Comparison of ENCODE assay signal across 23 cellular contexts in the genomic region with DNA sequence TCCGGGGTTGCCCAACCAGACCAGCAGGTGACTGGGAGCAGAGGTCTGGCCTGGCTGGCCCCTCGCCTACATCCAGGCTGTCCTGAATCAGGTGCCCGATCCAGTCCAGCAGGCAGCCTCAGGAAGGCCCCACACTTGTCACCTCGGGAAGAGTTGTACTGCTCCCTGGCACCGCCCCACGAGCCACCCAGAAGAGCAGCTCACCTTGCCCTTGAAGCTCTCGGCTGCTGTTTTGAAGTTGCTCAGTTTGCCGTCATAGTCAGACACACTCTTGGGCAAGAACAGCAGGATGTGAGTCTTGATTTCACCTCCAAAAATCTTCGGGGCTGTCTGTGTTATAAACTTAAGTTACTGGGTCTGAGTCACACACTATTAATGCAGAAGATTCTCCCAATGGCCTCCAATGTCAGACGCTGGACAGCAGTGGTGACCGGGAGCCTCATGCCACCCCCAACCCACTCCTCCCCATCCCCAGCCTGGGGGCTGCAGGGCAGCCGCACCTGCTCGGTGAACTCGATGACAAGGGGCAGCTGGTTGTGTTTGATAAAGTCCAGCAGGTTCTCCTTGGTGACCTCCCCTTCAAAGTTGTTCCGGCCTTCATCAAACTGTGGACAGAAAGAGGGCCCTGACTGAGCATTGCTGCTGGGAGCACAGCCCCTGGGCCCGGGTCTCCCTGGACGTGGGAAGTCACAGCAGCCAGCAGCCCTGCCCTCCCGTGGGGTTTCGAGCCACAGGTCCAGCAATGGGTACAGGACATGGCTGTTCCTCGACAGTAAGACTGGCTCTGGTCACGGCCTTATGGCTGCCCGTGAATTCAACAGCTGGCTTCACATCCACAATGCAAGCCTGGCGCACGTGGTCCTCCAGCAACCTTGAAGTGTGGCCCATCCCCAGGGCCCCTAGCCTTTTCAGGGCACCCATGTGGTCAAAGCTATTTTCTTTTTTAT. TPM values are rescaled to one million over a fixed set of nuclear protein-coding genes. Genes with fewer than 3 reads are reported as not detected.
"Had no signal": no experiment of that assay in that cellular context is flagged by ENCODE, and none has a peak within 500 bp of the region (broad histone marks: within the 10 kb centered on the region; RNA-seq: fewer than 3 reads in every experiment).

No MANE protein-coding gene starts in this region.

- DNase-seq: activated CD4-positive, alpha-beta T cell treated with anti-CD3 and anti-CD28 coated beads for 36 hours; activated CD8-positive, alpha-beta T cell treated with anti-CD3 and anti-CD28 coated beads for 36 hours; activated gamma-delta T cell; activated T-cell treated with anti-CD3 and anti-CD28 coated beads, Interleukin-2, amount 50 U/mL, for 48 hours; central memory CD4-positive, alpha-beta T cell; colonic mucosa; heart left ventricle; immature natural killer cell; left ventricle myocardium inferior; mucosa of descending colon; naive thymus-derived CD4-positive, alpha-beta T cell; posterior cingulate gyrus; retina; stimulated activated CD4-positive, alpha-beta T cell treated with anti-CD3 and anti-CD28 coated beads, Interleukin-15, amount 100 ng/mL, for 24 hours; stimulated activated CD4-positive, alpha-beta T cell treated with anti-CD3 and anti-CD28 coated beads, Interleukin-4, amount 100 ng/mL, for 1 hour; stimulated activated naive CD4-positive, alpha-beta T cell treated with Interleukin-2 at 50 U/mL for 16 hours; substantia nigra; T-helper 1 cell; T1000; transverse colon had no signal

- H3K27me3 ChIP-seq: colonic mucosa, heart left ventricle, transverse colon had no signal

- H3K9me3 ChIP-seq: colonic mucosa, heart left ventricle, left ventricle myocardium inferior, mucosa of descending colon, transverse colon had no signal

- ATAC-seq: activated CD4-positive, alpha-beta T cell treated with anti-CD3 and anti-CD28 coated beads for 36 hours; activated CD8-positive, alpha-beta T cell treated with anti-CD3 and anti-CD28 coated beads for 36 hours; heart left ventricle; mucosa of descending colon; naive thymus-derived CD4-positive, alpha-beta T cell had no signal

- H3K4me3 ChIP-seq: colonic mucosa, heart left ventricle, left ventricle myocardium inferior, mucosa of descending colon, transverse colon had no signal

- FAIRE-seq: frontal cortex had no signal

- H3K4me1 ChIP-seq: colonic mucosa, heart left ventricle, transverse colon had no signal

- H3K27ac ChIP-seq: colonic mucosa, heart left ventricle, left ventricle myocardium inferior, transverse colon had no signal

RNA-seq across cellular contexts. Expression of a gene that starts 12.2 kb away (rescaled TPM):
- total RNA-seq: activated CD4-positive, alpha-beta T cell treated with anti-CD3 and anti-CD28 coated beads for 36 hours; activated CD8-positive, alpha-beta T cell treated with anti-CD3 and anti-CD28 coated beads for 36 hours; activated naive CD4-positive, alpha-beta T cell treated with anti-CD3 and anti-CD28 coated beads, Interleukin-2, amount 50 U/mL, for 72 hours; colonic mucosa; frontal cortex; heart left ventricle; naive thymus-derived CD4-positive, alpha-beta T cell had no signal
- polyA plus RNA-seq: heart left ventricle, immature natural killer cell had no signal

RNA-seq across cellular contexts. Expression of a gene that starts 43.1 kb away (rescaled TPM):
- total RNA-seq: activated CD4-positive, alpha-beta T cell treated with anti-CD3 and anti-CD28 coated beads for 36 hours; activated CD8-positive, alpha-beta T cell treated with anti-CD3 and anti-CD28 coated beads for 36 hours; activated naive CD4-positive, alpha-beta T cell treated with anti-CD3 and anti-CD28 coated beads, Interleukin-2, amount 50 U/mL, for 72 hours; colonic mucosa; frontal cortex; heart left ventricle; left ventricle myocardium inferior; naive thymus-derived CD4-positive, alpha-beta T cell; skeletal muscle tissue had no signal
- polyA plus RNA-seq: heart left ventricle; immature natural killer cell; naive thymus-derived CD4-positive, alpha-beta T cell had no signal
